6 cellular contexts compared by ENCODE assay signal in the genomic region with DNA sequence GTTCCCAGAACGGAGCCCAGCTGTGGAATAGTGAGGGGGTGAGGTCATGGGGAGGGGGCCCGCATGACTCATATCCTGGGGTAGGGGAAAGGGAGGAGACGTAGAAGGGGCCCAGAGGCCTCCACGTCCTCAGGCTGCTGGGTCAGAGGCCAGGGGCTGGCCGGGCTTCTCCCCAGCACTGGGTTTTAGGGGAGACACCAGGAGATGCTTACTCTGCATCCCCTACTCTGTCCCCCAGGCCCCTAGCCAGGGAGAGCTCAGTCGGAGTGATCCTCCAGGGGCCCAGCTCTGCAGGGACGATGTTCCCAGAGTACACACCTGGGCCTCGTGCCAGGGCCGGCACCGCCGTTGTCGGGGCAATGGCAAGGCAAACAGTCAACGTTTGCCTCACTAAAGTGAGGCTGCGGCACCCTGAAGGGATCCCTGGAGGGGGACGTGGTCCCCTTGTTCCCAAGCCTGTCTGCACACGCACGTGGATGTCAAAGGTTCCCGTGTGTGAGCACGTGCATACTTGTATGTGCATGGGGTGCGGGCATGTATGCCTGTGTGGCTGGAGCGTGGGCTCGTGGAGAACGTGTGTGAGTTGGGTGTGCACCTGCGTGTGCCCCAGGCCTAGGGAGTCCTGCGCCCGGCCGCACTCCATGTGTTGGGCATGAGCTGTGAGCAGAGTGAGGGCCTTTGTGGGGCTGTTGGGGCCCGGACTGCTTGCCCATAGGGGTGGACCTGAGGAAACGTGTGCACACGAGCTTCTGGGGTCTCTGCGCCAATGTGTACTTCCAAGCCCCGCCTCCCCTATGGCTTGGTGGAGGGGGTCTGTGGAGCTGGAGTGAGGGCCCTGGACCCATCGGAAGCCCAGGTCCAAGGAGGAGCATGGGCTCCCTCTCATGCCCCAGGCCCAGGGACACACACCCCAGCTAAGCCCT.
DNase-seq lines count a peak whose midpoint lies in the region; ATAC-seq and FAIRE-seq lines count a peak whose summit lies in the region.

No MANE protein-coding gene starts in this region.

- FAIRE-seq in RCC 7860 (lab: Jason Lieb, UNC): no peak

- no peaks in the 10 kb centered on the region for H3K36me3 ChIP-seq in mucosa of rectum (ENCODE audit: control insufficient read depth in 2 of 2, insufficient read depth in 2 of 2, low read length in 2 of 2)

- H3K4me1 ChIP-seq in mucosa of rectum (ENCODE audit: control insufficient read depth in 2 of 2, insufficient read depth in 2 of 2, low read length in 2 of 2): peaks cover 6 to 10% of the 10 kb centered on the region in 2 donors

- H3K9ac ChIP-seq in mucosa of rectum (ENCODE audit: low read depth in 1 of 2, low read length in 2 of 2): no peak overlapping the region

- no peaks in the 10 kb centered on the region for H3K9me3 ChIP-seq in mucosa of rectum (ENCODE audit: control insufficient read depth in 2 of 2, low read length in 2 of 2)

- peak; percentile 35 for DNase-seq in DMS153 (lab: John Stamatoyannopoulos, UW)
- DNase-seq in amniotic epithelial cell (ENCODE audit: low read depth): peak; percentile 61
- no peak for DNase-seq in RCC 7860 (ENCODE audit: low spot score)

- no peak for ATAC-seq in HG02798 (IDR thresholded peaks at IDR 0.05; ENCODE audit: poor library complexity, unreplicated experiment)
- no peak for ATAC-seq in GM19035 (IDR thresholded peaks at IDR 0.05; ENCODE audit: unreplicated experiment)

- H3K27ac ChIP-seq in mucosa of rectum (ENCODE audit: low read depth in 2 of 2, low read length in 2 of 2): peak overlapping the region; percentile 67 to 68

- H3K4me3 ChIP-seq in mucosa of rectum (ENCODE audit: low read length in 2 of 2): no peak overlapping the region

- no peaks in the 10 kb centered on the region for H3K27me3 ChIP-seq in mucosa of rectum (ENCODE audit: control insufficient read depth in 2 of 2, insufficient read depth in 2 of 2, low read length in 2 of 2)
